In the genomic region with DNA sequence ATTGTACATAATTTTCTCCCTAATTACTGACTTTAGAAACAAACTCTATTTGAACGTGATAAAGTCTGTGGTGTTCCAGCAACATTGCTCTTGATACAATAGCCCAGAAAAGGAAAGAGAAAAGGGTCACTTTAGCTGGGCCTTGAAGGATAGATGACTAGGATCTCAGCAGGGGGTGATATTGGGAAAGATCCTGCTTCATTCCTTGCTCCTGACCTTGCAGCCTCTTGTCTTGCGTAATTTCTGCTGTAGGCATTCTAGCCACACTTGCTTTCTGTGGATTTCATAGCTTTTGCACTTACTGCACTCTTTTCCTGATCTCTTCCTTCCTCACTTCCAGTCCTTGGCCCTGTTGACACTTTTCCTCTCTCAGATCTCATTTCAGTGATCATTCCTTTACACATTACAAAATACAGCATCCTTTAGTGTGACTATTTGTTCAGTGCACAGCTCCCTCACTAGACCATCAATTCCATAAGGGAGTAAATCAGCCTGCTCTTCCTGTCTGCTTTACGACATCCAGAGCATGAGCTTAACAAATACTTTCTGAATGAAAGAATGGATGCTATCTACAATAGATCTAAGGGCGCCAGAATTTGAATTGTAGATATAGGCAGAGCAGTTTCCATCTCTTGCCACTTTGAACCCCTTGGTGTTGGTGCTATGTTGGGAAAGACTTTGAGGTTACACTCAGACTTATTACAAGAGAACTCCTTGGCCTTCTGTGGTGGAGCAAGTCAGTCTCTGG, we compare ENCODE assay signal across 17 cellular contexts.
DNase-seq lines count a peak whose midpoint lies in the region; ATAC-seq and TF ChIP-seq lines count a peak whose summit lies in the region.
"Had no signal": no experiment of that assay in that cellular context is flagged by ENCODE, and none has a peak within 500 bp of the region (broad histone marks: within the 10 kb centered on the region; RNA-seq: fewer than 3 reads in every experiment).

No MANE protein-coding gene starts in this region.

- H3K4me2 ChIP-seq in mesendoderm (ENCODE audit: low read length) = no peak overlapping the region
- H3K4me2 ChIP-seq: BLaER1 had no signal

- no peaks in the 10 kb centered on the region for H3K79me2 ChIP-seq in mesendoderm (ENCODE audit: control insufficient read depth, insufficient read depth, low read length)

- H3K18ac ChIP-seq in mesendoderm (ENCODE audit: low read length) = no peak overlapping the region

- H3K4me3 ChIP-seq in choroid plexus epithelial cell (ENCODE audit: low read depth, low read length) (no peak overlapping the region), mesendoderm (ENCODE audit: low read length) (no peak overlapping the region)
- H3K4me3 ChIP-seq: BLaER1, vagina had no signal

- no peak overlapping the region for H2BK120ac ChIP-seq in mesendoderm (ENCODE audit: low read depth, low read length)

- no peak overlapping the region for H3K9ac ChIP-seq in mesendoderm (ENCODE audit: low read length)
- H3K9ac ChIP-seq: BLaER1 had no signal

- H3K36me3 ChIP-seq in mesendoderm (ENCODE audit: control insufficient read depth, insufficient read depth, low read length) = no peaks in the 10 kb centered on the region
- H3K36me3 ChIP-seq: BLaER1, vagina had no signal

- no peaks in the 10 kb centered on the region for H3K27me3 ChIP-seq in mesendoderm (ENCODE audit: insufficient read depth, low read length, poor library complexity)
- H3K27me3 ChIP-seq: BLaER1, vagina had no signal

- TF ChIP-seq CTCF in choroid plexus epithelial cell (conservative IDR thresholded peaks at IDR 0.05; ENCODE audit: low read depth, low read length) = no peak

- H4K8ac ChIP-seq in mesendoderm (ENCODE audit: low read depth, low read length) = no peak overlapping the region

- H3K23ac ChIP-seq in mesendoderm (ENCODE audit: low read length) = no peak overlapping the region

- no peak overlapping the region for H2AK5ac ChIP-seq in mesendoderm (ENCODE audit: low read length)

- no peak overlapping the region for H3K56ac ChIP-seq in mesendoderm (ENCODE audit: low read length)

- no peak overlapping the region for H3K4ac ChIP-seq in mesendoderm (ENCODE audit: low read depth, low read length)

- H2BK5ac ChIP-seq in mesendoderm (ENCODE audit: low read length) = no peak overlapping the region

- H4K5ac ChIP-seq in mesendoderm (ENCODE audit: low read length) = no peak overlapping the region

- no CpG with 5 or more reads among the region's 4 CpGs for WGBS in mesendoderm (ENCODE audit: extremely low coverage, insufficient coverage, low lambda C conversion rate)

- no peaks in the 10 kb centered on the region for H3K79me1 ChIP-seq in mesendoderm (ENCODE audit: low read length)

- no peak for ATAC-seq in GM18867 (IDR thresholded peaks at IDR 0.05; ENCODE audit: unreplicated experiment)
- no peak for ATAC-seq in stimulated activated naive CD8-positive, alpha-beta T cell treated with anti-CD3 and anti-CD28 coated beads, Interleukin-15, Interleukin-2, amounts not matched to agents 100 U/mL and 50 U/mL, for 24 hours
- ATAC-seq: effector memory CD8-positive, alpha-beta T cell had no signal

- H3K4me1 ChIP-seq in mesendoderm (ENCODE audit: control insufficient read depth, low read depth, low read length) = no peaks in the 10 kb centered on the region
- H3K4me1 ChIP-seq: BLaER1, vagina had no signal

- no peak overlapping the region for H2BK15ac ChIP-seq in mesendoderm (replicated peaks; ENCODE audit: low read depth)

- no peak overlapping the region for H3K27ac ChIP-seq in mesendoderm (ENCODE audit: low read depth, low read length)
- H3K27ac ChIP-seq: BLaER1, vagina had no signal

- DNase-seq in AG08395 (ENCODE audit: low spot score) = peak; percentile 80
- peak; percentile 78 for DNase-seq in HT1080 (ENCODE audit: low read depth)
- peak; percentile 97 for DNase-seq in choroid plexus epithelial cell (ENCODE audit: low read depth)
- DNase-seq in mesendoderm = peak; percentile 39
- DNase-seq in effector CD8-positive, alpha-beta T cell (lab: John Stamatoyannopoulos, UW) = no peak
- DNase-seq in stimulated activated naive CD8-positive, alpha-beta T cell treated with anti-CD3 and anti-CD28 coated beads, Interleukin-15, Interleukin-2, amounts not matched to agents 100 U/mL and 50 U/mL, for 24 hours = no peak
- no peak for DNase-seq in activated CD4-positive, alpha-beta T cell treated with anti-CD3 and anti-CD28 coated beads for 48 hours
- DNase-seq: activated naive CD8-positive, alpha-beta T cell treated with anti-CD3 and anti-CD28 coated beads for 36 hours; effector memory CD8-positive, alpha-beta T cell; hippocampal formation; NCI-H1436 treated with DMSO at 0.1 percent for 48 hours; NCI-H774; posterior cingulate gyrus; SHP77 had no signal

Comparison
In these comparisons a context has a peak if more than half of its experiments do, and no peak if none do; other contexts are left out.
1. DNase-seq: peak in AG08395 (single experiment), HT1080 (single experiment), choroid plexus epithelial cell (single experiment) and mesendoderm (single experiment); none in effector CD8-positive, alpha-beta T cell (single experiment), stimulated activated naive CD8-positive, alpha-beta T cell treated with anti-CD3 and anti-CD28 coated beads, Interleukin-15, Interleukin-2, amounts not matched to agents 100 U/mL and 50 U/mL, for 24 hours (single experiment) and activated CD4-positive, alpha-beta T cell treated with anti-CD3 and anti-CD28 coated beads for 48 hours (single experiment).